Comparison of ENCODE assay signal across 18 cellular contexts in the genomic region with DNA sequence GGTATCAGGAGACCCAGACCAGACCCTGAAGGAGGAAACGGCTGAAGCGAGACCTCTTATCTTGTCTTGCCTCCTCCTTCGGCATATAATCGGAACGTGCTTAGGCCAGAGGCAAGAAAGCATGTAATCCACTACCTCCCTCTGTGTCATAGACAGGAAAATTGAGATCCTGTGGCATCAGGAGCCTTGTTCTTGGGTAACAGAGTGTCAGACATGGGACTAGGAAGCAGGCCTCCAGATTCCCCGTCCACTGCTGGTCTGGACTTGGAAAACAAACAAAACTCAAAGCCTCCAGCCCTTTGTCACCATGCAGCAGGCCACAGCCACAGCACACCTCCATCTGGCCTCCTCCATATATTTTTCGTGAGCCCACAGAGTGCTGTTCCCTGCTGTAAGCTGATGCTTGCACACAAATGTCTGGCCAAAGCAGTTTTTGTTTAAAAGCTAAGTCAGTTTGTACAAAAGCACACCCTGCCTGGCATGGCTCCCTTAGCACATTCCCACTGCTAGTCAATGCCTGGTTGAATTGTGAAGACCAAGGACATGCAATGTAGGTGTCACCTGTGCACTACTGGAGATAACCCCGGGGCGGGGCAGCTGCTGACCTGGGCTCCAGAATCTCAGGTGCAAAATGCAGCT.
DNase-seq lines count a peak whose midpoint lies in the region; ATAC-seq and TF ChIP-seq lines count a peak whose summit lies in the region.
"Had no signal": no experiment of that assay in that cellular context is flagged by ENCODE, and none has a peak within 500 bp of the region (broad histone marks: within the 10 kb centered on the region; RNA-seq: fewer than 3 reads in every experiment).

No MANE protein-coding gene starts in this region.

- peaks cover 13% of the 10 kb centered on the region for H3K4me1 Mint-ChIP-seq in CD14-positive monocyte

- peaks cover 1 to 3% (median 2%) of the 10 kb centered on the region in 3 donors for H3K27me3 Mint-ChIP-seq in CD14-positive monocyte (ENCODE audit: low read depth in 3 of 3)

- H3K9me3 ChIP-seq in GM23248 (ENCODE audit: low read depth) (no peaks in the 10 kb centered on the region), muscle layer of duodenum (ENCODE audit: control insufficient read depth in 1 of 2, low read length in 2 of 2) (no peaks in the 10 kb centered on the region), smooth muscle cell (replicated peaks; ENCODE audit: low read depth) (no peaks in the 10 kb centered on the region)
- H3K9me3 ChIP-seq: adrenal gland, SJSA1 had no signal

- intact Hi-C loops in CD14-positive monocyte (cut with micrococcal nuclease) = no loop called here

- in situ Hi-C loops in GM23248 (cut with MboI) = no loop called here
- in situ Hi-C loops in GM13977 (cut with MboI; ENCODE audit: low pct_unique_long_range_greater_than_20kb, low sequenced_read_pairs, unreplicated experiment) = no loop called here

- H3K4me3 ChIP-seq in GM23248 (no peak overlapping the region), fibroblast of mammary gland (ENCODE audit: control insufficient read depth, low read depth, low read length) (no peak overlapping the region), muscle layer of duodenum (ENCODE audit: low read depth in 1 of 2, low read length in 2 of 2) (no peak overlapping the region), smooth muscle cell (no peak overlapping the region)
- H3K4me3 ChIP-seq: adrenal gland, lung, SJSA1 had no signal

- H2AFZ ChIP-seq in GM23248 (peak overlapping the region; percentile 65; the same call in 1 of the 2 replicates), smooth muscle cell (ENCODE audit: low read depth) (no peak overlapping the region)

- no peaks in the 10 kb centered on the region for H3K36me3 Mint-ChIP-seq in CD14-positive monocyte
- H3K36me3 Mint-ChIP-seq: natural killer cell had no signal

- peak; percentile 30 for DNase-seq in GM23248
- peak; percentile 22 for DNase-seq in fibroblast of mammary gland (ENCODE audit: low read depth)
- no peak for DNase-seq in smooth muscle cell (lab: John Stamatoyannopoulos, UW; ENCODE audit: unreplicated experiment)
- DNase-seq in GM13977 (ENCODE audit: low spot score) = no peak
- DNase-seq in CD14-positive monocyte (ENCODE audit: low spot score) = no peak
- DNase-seq: DMS153; effector memory CD4-positive, alpha-beta T cell; natural killer cell; NCI-H69; stimulated activated CD4-positive, alpha-beta T cell treated with anti-CD3 and anti-CD28 coated beads, Interleukin-4, amount 100 ng/mL, for 24 hours had no signal

- H3K27ac ChIP-seq in GM23248 (peak overlapping the region; percentile 79), muscle layer of duodenum (ENCODE audit: low read length) (peak overlapping the region; percentile 64), smooth muscle cell (ENCODE audit: low read depth) (peak overlapping the region; percentile 79)
- H3K27ac ChIP-seq: SJSA1 had no signal

- WGBS in GM23248 (ENCODE audit: low coverage in 1 of 2, low lambda C conversion rate in 2 of 2, missing lambda C conversion rate in 2 of 2), 2 experiments = 79 to 82% methylated on average over 9 of the region's 9 CpGs
- WGBS in smooth muscle cell (ENCODE audit: low lambda C conversion rate) = 43% methylated on average over 9 of the region's 9 CpGs

- H3K9ac ChIP-seq in GM23248 (peak overlapping the region; percentile 67), smooth muscle cell (ENCODE audit: low read depth) (no peak overlapping the region)

- no peaks in the 10 kb centered on the region for H3K9me2 ChIP-seq in GM23248 (ENCODE audit: insufficient read depth)

- TF ChIP-seq CTCF in fibroblast of mammary gland (conservative IDR thresholded peaks at IDR 0.05; ENCODE audit: control insufficient read depth, insufficient read depth, low read depth, low read length) (no peak), smooth muscle cell (IDR thresholded peaks at IDR 0.05; ENCODE audit: borderline replicate concordance, insufficient read depth, poor library complexity, severe bottlenecking) (no peak), GM13977 (IDR thresholded peaks at IDR 0.05; ENCODE audit: extremely low read depth, insufficient read depth, missing control alignments) (no peak), CD14-positive monocyte (IDR thresholded peaks at IDR 0.05) (no peak)

- H3K27ac Mint-ChIP-seq in CD14-positive monocyte = no peak overlapping the region
- H3K27ac Mint-ChIP-seq: activated T-helper 2 cell treated with anti-CD3 and anti-CD28 coated beads, Interferon-gamma antibody, Interleukin-2, Interleukin-4, amounts not matched to agents 10 μg/mL and 5 μg/mL and 100 μg/mL, durations not matched to agents 14 hours and 24 hours and 36 hours; natural killer cell; T-helper 2 cell treated with Interferon-gamma antibody and Interleukin-4, amounts not matched to agents 5 μg/mL and 100 μg/mL, for 36 hours had no signal

- H3K36me3 ChIP-seq in GM23248 (ENCODE audit: low read depth) (no peaks in the 10 kb centered on the region), muscle layer of duodenum (ENCODE audit: control insufficient read depth in 1 of 2, insufficient read depth in 2 of 2, low read length in 2 of 2) (no peaks in the 10 kb centered on the region), smooth muscle cell (ENCODE audit: low read depth) (no peaks in the 10 kb centered on the region)
- H3K36me3 ChIP-seq: adrenal gland, SJSA1 had no signal

- peaks cover 0 to 4% (median 0%) of the 10 kb centered on the region in 7 donors for H3K9me3 Mint-ChIP-seq in CD14-positive monocyte
- H3K9me3 Mint-ChIP-seq: natural killer cell; T-helper 2 cell treated with Interferon-gamma antibody and Interleukin-4, amounts not matched to agents 5 μg/mL and 100 μg/mL, for 36 hours had no signal

- H3K4me1 ChIP-seq in GM23248 (ENCODE audit: insufficient read depth) (peaks cover 18% of the 10 kb centered on the region), muscle layer of duodenum (ENCODE audit: control insufficient read depth in 1 of 2, insufficient read depth in 2 of 2, low read length in 2 of 2) (peaks cover 8 to 21% of the 10 kb centered on the region in 2 donors), smooth muscle cell (ENCODE audit: low read depth) (peaks cover 10% of the 10 kb centered on the region)

- H3K79me2 ChIP-seq in GM23248 (ENCODE audit: insufficient read depth) = no peaks in the 10 kb centered on the region
- no peaks in the 10 kb centered on the region for H3K79me2 ChIP-seq in smooth muscle cell (ENCODE audit: low read depth)

- ATAC-seq in GM21717 (IDR thresholded peaks at IDR 0.05; ENCODE audit: unreplicated experiment) (no peak), HG02840 (IDR thresholded peaks at IDR 0.05; ENCODE audit: low FRiP score, unreplicated experiment) (no peak)
- ATAC-seq: natural killer cell had no signal

- H3K4me2 ChIP-seq in GM23248 (ENCODE audit: unreplicated experiment) (peak overlapping the region; percentile 72), smooth muscle cell (peak overlapping the region; percentile 51)

- H4K20me1 ChIP-seq in GM23248 (ENCODE audit: insufficient read depth) (no peaks in the 10 kb centered on the region), smooth muscle cell (ENCODE audit: low read depth) (no peaks in the 10 kb centered on the region)

- H3K27me3 ChIP-seq in GM23248 (replicated peaks; ENCODE audit: insufficient read depth) (no peaks in the 10 kb centered on the region), muscle layer of duodenum (ENCODE audit: low read depth, low read length) (no peaks in the 10 kb centered on the region), smooth muscle cell (ENCODE audit: low read depth) (no peaks in the 10 kb centered on the region)
- H3K27me3 ChIP-seq: adrenal gland, SJSA1 had no signal

- no peak overlapping the region for H3K4me3 Mint-ChIP-seq in CD14-positive monocyte
- H3K4me3 Mint-ChIP-seq: natural killer cell; T-helper 2 cell treated with Interferon-gamma antibody and Interleukin-4, amounts not matched to agents 5 μg/mL and 100 μg/mL, for 36 hours had no signal

- H3F3A ChIP-seq in GM23248 (ENCODE audit: insufficient read depth) (peaks cover 10% of the 10 kb centered on the region; the same call in 1 of the 2 replicates), smooth muscle cell (ENCODE audit: low read depth) (peaks cover 6% of the 10 kb centered on the region)

Comparison
In these comparisons a context has a peak if more than half of its experiments do, and no peak if none do; other contexts are left out.
1. DNase-seq: peak in GM23248 (single experiment) and fibroblast of mammary gland (single experiment); none in smooth muscle cell (single experiment), GM13977 (single experiment) and CD14-positive monocyte (single experiment).
2. Peak in every context shown above with its lines, with median percentiles within 50 percentile points of each other: H3K27ac ChIP-seq.